Comparison of ENCODE assay signal across 34 cellular contexts in the genomic region with DNA sequence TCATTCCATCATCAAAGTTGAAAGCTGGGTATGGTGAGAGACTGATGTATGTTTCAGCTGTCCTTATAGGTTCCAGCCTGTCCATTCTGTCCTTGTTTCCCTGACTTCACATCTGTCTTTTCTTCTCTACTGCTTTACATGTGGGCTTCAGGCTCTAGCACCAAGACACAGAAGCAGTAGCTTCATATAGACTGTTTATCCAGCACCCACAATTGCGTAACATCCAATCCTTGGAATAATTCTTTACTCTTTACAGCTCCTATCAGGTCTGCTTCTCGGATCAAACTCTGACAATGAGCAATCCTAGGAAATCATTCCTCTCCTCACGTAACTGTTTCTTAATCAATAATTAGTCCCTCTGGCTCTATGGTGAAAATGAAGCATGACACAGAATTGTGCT.
"Had no signal": no experiment of that assay in that cellular context is flagged by ENCODE, and none has a peak within 500 bp of the region (broad histone marks: within the 10 kb centered on the region; RNA-seq: fewer than 3 reads in every experiment).

No MANE protein-coding gene starts in this region.

- H3K4me3 ChIP-seq: MG63 had no signal

- DNase-seq: Karpas-422, Kasumi-1, MG63, MM.1S, MV-4-11, NCI-H1048, NCI-H1092, NCI-H1092 treated with DMSO at 0.1 percent for 48 hours, NCI-H1105, NCI-H1105 treated with DMSO at 0.1 percent for 48 hours, NCI-H1417, NCI-H1417 treated with DMSO at 0.1 percent for 48 hours, NCI-H1436, NCI-H1436 treated with DMSO at 0.1 percent for 48 hours, NCI-H146, NCI-H1694, NCI-H1694 treated with DMSO at 0.1 percent for 48 hours, NCI-H187, NCI-H187 treated with DMSO at 0.1 percent for 48 hours, NCI-H1930, NCI-H2029, NCI-H2029 treated with DMSO at 0.1 percent for 48 hours, NCI-H2081, NCI-H2081 treated with DMSO at 0.1 percent for 48 hours, NCI-H2107, NCI-H2171, NCI-H2171 treated with DMSO at 0.1 percent for 48 hours, NCI-H2227 treated with DMSO at 0.1 percent for 48 hours, NCI-H226, NCI-H345, NCI-H446, NCI-H446 treated with DMSO at 0.1 percent for 48 hours, NCI-H510A, NCI-H510A treated with DMSO at 0.1 percent for 48 hours had no signal

- H3K9me3 ChIP-seq: MG63 had no signal

- H3K36me3 ChIP-seq: MG63 had no signal

- H3K27me3 ChIP-seq: MG63 had no signal
